Comparison of ENCODE assay signal across 9 cellular contexts in genomic region chrX:101659601-101660063, GRCh38. TPM values are rescaled to one million over a fixed set of nuclear protein-coding genes. Genes with fewer than 3 reads are reported as not detected.
A peak's percentile ranks its signal among the peaks of the same experiment; 100 is the strongest.
DNase-seq lines count a peak whose midpoint lies in the region; ATAC-seq lines count a peak whose summit lies in the region.
"Had no signal": no experiment of that assay in that cellular context is flagged by ENCODE, and none has a peak within 500 bp of the region (broad histone marks: within the 10 kb centered on the region; RNA-seq: fewer than 3 reads in every experiment).

Gene ARMCX2, minus strand, starts transcription at chrX:101659850. Its CDS starts 2,262 bp downstream, at chrX:101657588.

- POLR2A ChIA-PET in activated CD4-positive, alpha-beta T cell treated with anti-CD3 and anti-CD28 coated beads, Interleukin-2, amount 10 ng/mL, durations not matched to agents 7 days and 5 days (lab: Charles Lee), result no interaction called here

- H3K27ac Mint-ChIP-seq in activated CD4-positive, alpha-beta T cell treated with anti-CD3 and anti-CD28 coated beads, Interleukin-2, amount 10 ng/mL, durations not matched to agents 7 days and 5 days, result peak within 1 kb of the TSS; percentile 75

- CTCF ChIA-PET in activated CD4-positive, alpha-beta T cell treated with anti-CD3 and anti-CD28 coated beads, Interleukin-2, amount 10 ng/mL, durations not matched to agents 7 days and 5 days (lab: Charles Lee), result no interaction called here

- no peaks in the 10 kb centered on the region for H3K36me3 Mint-ChIP-seq in activated CD4-positive, alpha-beta T cell treated with anti-CD3 and anti-CD28 coated beads, Interleukin-2, amount 10 ng/mL, durations not matched to agents 7 days and 5 days (ENCODE audit: low read depth)

- peaks cover 6% of the 10 kb centered on the region for H3K27me3 Mint-ChIP-seq in activated CD4-positive, alpha-beta T cell treated with anti-CD3 and anti-CD28 coated beads, Interleukin-2, amount 10 ng/mL, durations not matched to agents 7 days and 5 days

- peak; percentile 48 for ATAC-seq in HG03196 (IDR thresholded peaks at IDR 0.05; ENCODE audit: unreplicated experiment)

- H3K9me3 Mint-ChIP-seq in activated CD4-positive, alpha-beta T cell treated with anti-CD3 and anti-CD28 coated beads, Interleukin-2, amount 10 ng/mL, durations not matched to agents 7 days and 5 days, result no peaks in the 10 kb centered on the region

- H3K9me3 ChIP-seq in endocrine pancreas (ENCODE audit: control insufficient read depth, low read length), result no peaks in the 10 kb centered on the region

- H3K4me3 Mint-ChIP-seq in activated CD4-positive, alpha-beta T cell treated with anti-CD3 and anti-CD28 coated beads, Interleukin-2, amount 10 ng/mL, durations not matched to agents 7 days and 5 days, result peak within 1 kb of the TSS; percentile 73

- H3K4me3 ChIP-seq in endocrine pancreas (ENCODE audit: control insufficient read depth, insufficient read depth, low read length), result peak within 1 kb of the TSS; percentile 49

- H3K9ac ChIP-seq in endocrine pancreas (ENCODE audit: control insufficient read depth, insufficient read depth, low read length), result peak within 1 kb of the TSS; percentile 77

- H3K4me1 Mint-ChIP-seq in activated CD4-positive, alpha-beta T cell treated with anti-CD3 and anti-CD28 coated beads, Interleukin-2, amount 10 ng/mL, durations not matched to agents 7 days and 5 days, result peaks cover 24% of the 10 kb centered on the region

- no peak for DNase-seq in activated CD4-positive, alpha-beta T cell treated with anti-CD3 and anti-CD28 coated beads, Interleukin-2, amount 10 ng/mL, durations not matched to agents 7 days and 5 days
- DNase-seq in activated CD4-positive, alpha-beta T cell treated with anti-CD3 and anti-CD28 coated beads for 4 hours, result no peak
- peak; percentile 3 to 41 for DNase-seq in SHP77 (lab: John Stamatoyannopoulos, UW)
- peak; percentile 71 for DNase-seq in medulla oblongata (ENCODE audit: extremely low spot score)
- peak; percentile 55 for DNase-seq in stromal cell of bone marrow (ENCODE audit: low read depth)
- no peak for DNase-seq in HuH-7.5 (ENCODE audit: low spot score)
- DNase-seq: DND-41 had no signal

- no peaks in the 10 kb centered on the region for H3K36me3 ChIP-seq in endocrine pancreas (ENCODE audit: control insufficient read depth, insufficient read depth, low read length)

- H3K4me1 ChIP-seq in endocrine pancreas (ENCODE audit: control insufficient read depth, insufficient read depth, low read length), result peaks cover 9% of the 10 kb centered on the region

- H3K27me3 ChIP-seq in endocrine pancreas (ENCODE audit: control insufficient read depth, insufficient read depth, low read length), result no peaks in the 10 kb centered on the region

RNA-seq across cellular contexts. Expression of gene ARMCX2, which starts in this region (rescaled TPM):
- 1 to 10 TPM; 2.4 to 2.6 TPM for total RNA-seq in activated CD4-positive, alpha-beta T cell treated with anti-CD3 and anti-CD28 coated beads, Interleukin-2, amount 10 ng/mL, durations not matched to agents 7 days and 5 days

Comparison
In these comparisons a context has a peak if more than half of its experiments do, and no peak if none do; other contexts are left out.
1. DNase-seq: peak in SHP77 (2 of 2), medulla oblongata (single experiment) and stromal cell of bone marrow (single experiment); none in activated CD4-positive, alpha-beta T cell treated with anti-CD3 and anti-CD28 coated beads, Interleukin-2, amount 10 ng/mL, durations not matched to agents 7 days and 5 days (single experiment), activated CD4-positive, alpha-beta T cell treated with anti-CD3 and anti-CD28 coated beads for 4 hours (0 of 2) and HuH-7.5 (single experiment).